Comparison of ENCODE assay signal across 18 cellular contexts in the genomic region with DNA sequence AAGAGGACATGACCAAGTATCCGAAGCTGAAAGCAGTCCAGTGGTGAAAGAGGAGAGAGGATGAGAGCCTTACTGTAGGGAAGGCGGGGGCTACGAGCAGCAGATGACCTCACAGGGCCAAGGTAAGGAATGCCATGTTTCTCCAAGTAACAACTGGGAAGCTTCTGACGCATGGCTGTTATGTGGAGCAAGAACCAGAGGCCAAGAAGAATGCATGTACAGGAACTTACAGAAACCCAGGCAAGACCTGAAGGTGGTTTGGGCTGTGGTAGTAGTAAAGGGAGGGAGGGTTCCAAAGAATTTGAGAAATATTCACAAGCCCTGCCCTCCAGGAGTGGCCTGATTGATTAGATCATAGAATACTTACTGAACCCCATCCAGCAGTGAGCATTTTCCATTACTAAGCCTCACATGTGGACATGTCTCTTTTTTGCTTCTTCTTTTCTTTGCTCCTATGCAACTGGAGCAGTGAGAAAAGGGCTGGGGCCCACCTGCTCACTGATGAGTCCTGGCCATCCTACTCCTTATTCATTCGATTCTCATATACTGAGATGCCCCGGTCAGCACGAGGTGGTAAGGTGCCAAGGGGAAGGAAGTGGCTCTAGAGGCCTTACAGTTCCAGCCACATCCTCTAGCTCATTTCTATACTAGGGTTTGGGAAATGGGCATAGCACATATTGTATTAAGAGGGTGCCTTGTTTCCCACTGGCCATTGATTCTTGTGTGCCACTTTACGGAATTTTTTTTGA. TPM values are rescaled to one million over a fixed set of nuclear protein-coding genes. Genes with fewer than 3 reads are reported as not detected.
A peak's percentile ranks its signal among the peaks of the same experiment; 100 is the strongest.
DNase-seq lines count a peak whose midpoint lies in the region; FAIRE-seq and TF ChIP-seq lines count a peak whose summit lies in the region.
"Had no signal": no experiment of that assay in that cellular context is flagged by ENCODE, and none has a peak within 500 bp of the region (broad histone marks: within the 10 kb centered on the region; RNA-seq: fewer than 3 reads in every experiment).

No MANE protein-coding gene starts in this region.

- H3K27ac Mint-ChIP-seq in HFFc6, result 0 out of 2 replicates have a peak overlapping the region, but pooled peaks have one; percentile 22
- no peak overlapping the region for H3K27ac Mint-ChIP-seq in chondrocyte (ENCODE audit: unreplicated experiment)
- H3K27ac Mint-ChIP-seq: CD4-positive, alpha-beta T cell; T-helper 1 cell treated with Interleukin-12 subunit alpha and Interleukin-12 subunit beta and Interleukin-4 antibody, amounts not matched to agents 30 μg/mL and 1 μg/mL, for 36 hours had no signal

- H3K14ac ChIP-seq in H1 (ENCODE audit: insufficient read length), result no peak overlapping the region
- H3K14ac ChIP-seq in neuronal stem cell (ENCODE audit: low read length), result no peak overlapping the region

- H3K36me3 Mint-ChIP-seq in HFFc6 (ENCODE audit: low read depth) (no peaks in the 10 kb centered on the region), chondrocyte (ENCODE audit: low read depth) (no peaks in the 10 kb centered on the region)

- H3K56ac ChIP-seq in H1 (replicated peaks; ENCODE audit: insufficient read length, low read depth, low read length), result no peak overlapping the region

- TF ChIP-seq EP300 in H1 (IDR thresholded peaks at IDR 0.05; ENCODE audit: borderline replicate concordance in 1 of 2, low read depth in 2 of 2, low read length in 2 of 2), result no peak

- no peaks in the 10 kb centered on the region for H3K36me3 ChIP-seq in H1 (ENCODE audit: control insufficient read depth in 2 of 4, insufficient read depth in 4 of 4, low read length in 3 of 4)
- no peaks in the 10 kb centered on the region for H3K36me3 ChIP-seq in neuronal stem cell (replicated peaks in 1 of 2; ENCODE audit: control insufficient read depth in 2 of 2, insufficient read depth in 2 of 2, low read length in 2 of 2)
- H3K36me3 ChIP-seq: heart left ventricle had no signal

- no peak overlapping the region for H2BK120ac ChIP-seq in H1 (replicated peaks; ENCODE audit: low read depth, low read length)
- H2BK120ac ChIP-seq in neuronal stem cell (ENCODE audit: low read depth, low read length), result no peak overlapping the region

- no peak overlapping the region for H4K5ac ChIP-seq in H1 (ENCODE audit: insufficient read length, low read depth, low read length)

- H2AK5ac ChIP-seq in H1 (ENCODE audit: low read depth, low read length), result no peak overlapping the region; the same call in 1 of the 2 replicates
- H2AK5ac ChIP-seq in neuronal stem cell (ENCODE audit: low read depth, low read length), result no peak overlapping the region

- no peak for TF ChIP-seq POLR2A in H1 (IDR thresholded peaks at IDR 0.05; ENCODE audit: control extremely low read depth in 1 of 2, low read depth in 2 of 2, low read length in 2 of 2)

- no peak for FAIRE-seq in H1 (lab: Jason Lieb, UNC)
- FAIRE-seq: colon, GM19239 had no signal

- no peak overlapping the region for H3K4me3 Mint-ChIP-seq in HFFc6
- H3K4me3 Mint-ChIP-seq in chondrocyte (ENCODE audit: unreplicated experiment), result no peak overlapping the region
- H3K4me3 Mint-ChIP-seq: CD4-positive, alpha-beta T cell; T-helper 1 cell treated with Interleukin-12 subunit alpha and Interleukin-12 subunit beta and Interleukin-4 antibody, amounts not matched to agents 30 μg/mL and 1 μg/mL, for 36 hours had no signal

- H2BK12ac ChIP-seq in H1 (ENCODE audit: low read depth, low read length) (no peak overlapping the region), neuronal stem cell (ENCODE audit: low read length) (no peak overlapping the region)

- no peaks in the 10 kb centered on the region for H4K20me1 ChIP-seq in H1 (replicated peaks in 1 of 2; ENCODE audit: control insufficient read depth in 1 of 2, insufficient read depth in 2 of 2, low read length in 2 of 2)

- H3K27me3 Mint-ChIP-seq in HFFc6 (ENCODE audit: insufficient read depth) (no peaks in the 10 kb centered on the region; the same call in 1 of the 2 replicates), chondrocyte (ENCODE audit: low read depth) (no peaks in the 10 kb centered on the region)
- H3K27me3 Mint-ChIP-seq: CD4-positive, alpha-beta T cell had no signal

- H3K23ac ChIP-seq in H1 (ENCODE audit: insufficient read length) (no peak overlapping the region), neuronal stem cell (ENCODE audit: low read depth, low read length, poor library complexity) (no peak overlapping the region)

- H3K4me1 Mint-ChIP-seq in HFFc6 (ENCODE audit: low read depth) (peaks cover 12% of the 10 kb centered on the region), chondrocyte (ENCODE audit: low read depth) (no peaks in the 10 kb centered on the region)

- DNase-seq in EL (peak; percentile 41), HFFc6 (peak; percentile 54), H1 (ENCODE audit: low read depth in 1 of 2, low spot score in 2 of 2) (no peak), neuronal stem cell (ENCODE audit: low spot score) (no peak), glomerular visceral epithelial cell (ENCODE audit: extremely low spot score) (no peak), D341Med (ENCODE audit: low spot score) (no peak), chondrocyte (ENCODE audit: low spot score) (no peak)
- DNase-seq: activated CD4-positive, CD25-positive, alpha-beta regulatory T cell treated with anti-CD3 and anti-CD28 coated beads, Interleukin-2, amount 50 U/mL, for 72 hours; CD4-positive, alpha-beta T cell; heart left ventricle; NCI-H2029 treated with DMSO at 0.1 percent for 48 hours; NCI-H526 treated with DMSO at 0.1 percent for 48 hours; stomach had no signal

- H3K4me3 ChIP-seq in H1 (ENCODE audit: extremely low read depth in 1 of 4, insufficient read depth in 2 of 4, low read depth in 3 of 4, low read length in 4 of 4) (no peak overlapping the region), neuronal stem cell (ENCODE audit: low read length in 2 of 2) (no peak overlapping the region)
- H3K4me3 ChIP-seq: heart left ventricle, smooth muscle cell, stomach had no signal

- H3K27ac ChIP-seq in H1 (ENCODE audit: low read depth, low read length), result no peak overlapping the region
- H3K27ac ChIP-seq in neuronal stem cell (replicated peaks; ENCODE audit: low read length), result no peak overlapping the region
- H3K27ac ChIP-seq: heart left ventricle, stomach had no signal

- H3K4me1 ChIP-seq in H1 (replicated peaks in 1 of 4; ENCODE audit: control insufficient read depth in 3 of 4, insufficient read depth in 4 of 4, low read length in 3 of 4) (peaks cover 0 to 2% (median 1%) of the 10 kb centered on the region in 4 experiments; a peak in 4 of 7 replicates), neuronal stem cell (ENCODE audit: control insufficient read depth in 2 of 2, insufficient read depth in 1 of 2, low read depth in 1 of 2, low read length in 2 of 2) (peaks cover 0 to 2% of the 10 kb centered on the region in 2 donors)
- H3K4me1 ChIP-seq: heart left ventricle had no signal

- WGBS in H1 (ENCODE audit: extremely low coverage in 1 of 2, insufficient coverage in 1 of 2, insufficient read length in 1 of 2, insufficient replicate concordance in 2 of 2, low coverage in 1 of 2, low lambda C conversion rate in 2 of 2, missing lambda C conversion rate in 1 of 2), 2 experiments, result 88% methylated on average over 8 of the region's 8 CpGs; no CpG with 5 or more reads in 1 of the 2 experiments
- no CpG with 5 or more reads among the region's 8 CpGs for WGBS in neuronal stem cell (ENCODE audit: extremely low coverage in 2 of 2, insufficient read length in 2 of 2, insufficient replicate concordance in 1 of 2), 2 donors

- H2BK5ac ChIP-seq in H1 (ENCODE audit: low read depth, low read length) (no peak overlapping the region), neuronal stem cell (ENCODE audit: low read length) (no peak overlapping the region)

- H3K9me3 Mint-ChIP-seq in HFFc6, result no peaks in the 10 kb centered on the region
- no peaks in the 10 kb centered on the region for H3K9me3 Mint-ChIP-seq in chondrocyte (ENCODE audit: low read depth)
- H3K9me3 Mint-ChIP-seq: CD4-positive, alpha-beta T cell; T-helper 1 cell treated with Interleukin-12 subunit alpha and Interleukin-12 subunit beta and Interleukin-4 antibody, amounts not matched to agents 30 μg/mL and 1 μg/mL, for 36 hours had no signal

- CTCF ChIA-PET in H1 (lab: Charles Lee; ENCODE audit: partially characterized antibody), result interaction anchor here (1.0 to 2.1 kb wide), 3 partner anchors 9 to 216 kb away, joined by 3 to 8 read pairs (median 6); no protein-coding TSS in a partner anchor

- no peak for TF ChIP-seq RAD21 in H1 (IDR thresholded peaks at IDR 0.05 in 1 of 2, conservative IDR thresholded peaks at IDR 0.05 in 1 of 2; ENCODE audit: low read depth in 2 of 2, low read length in 2 of 2)

- H3K9ac ChIP-seq in H1 (replicated peaks in 1 of 4; ENCODE audit: extremely low read depth in 1 of 4, low read depth in 3 of 4, low read length in 3 of 4) (no peak overlapping the region), neuronal stem cell (ENCODE audit: low read depth, low read length, poor library complexity) (no peak overlapping the region)

- H3K27me3 ChIP-seq in H1 (replicated peaks in 1 of 4; ENCODE audit: control insufficient read depth in 3 of 4, extremely low read depth in 1 of 4, insufficient read depth in 3 of 4, low read length in 3 of 4) (no peaks in the 10 kb centered on the region), neuronal stem cell (ENCODE audit: control insufficient read depth in 3 of 3, insufficient read depth in 3 of 3, low read depth in 1 of 3, low read length in 3 of 3) (no peaks in the 10 kb centered on the region)
- H3K27me3 ChIP-seq: heart left ventricle, stomach had no signal

- H4K8ac ChIP-seq in H1 (ENCODE audit: extremely low read depth, insufficient read depth, low read length) (no peak overlapping the region), neuronal stem cell (ENCODE audit: low read depth, low read length) (no peak overlapping the region)

- no peak overlapping the region for H2BK20ac ChIP-seq in H1 (ENCODE audit: low read length)

- H3K79me2 ChIP-seq in H1 (ENCODE audit: control insufficient read depth in 1 of 2, insufficient read depth in 2 of 2, low read length in 2 of 2), result no peaks in the 10 kb centered on the region

- H3K9me3 ChIP-seq in H1 (ENCODE audit: insufficient read depth in 2 of 2, low read depth in 1 of 2, low read length in 1 of 2) (no peaks in the 10 kb centered on the region), neuronal stem cell (replicated peaks in 1 of 2; ENCODE audit: control insufficient read depth in 2 of 2, insufficient read depth in 1 of 2, low read depth in 1 of 2, low read length in 2 of 2) (no peaks in the 10 kb centered on the region)
- H3K9me3 ChIP-seq: heart left ventricle, stomach had no signal

- POLR2A ChIA-PET in H1 (lab: Charles Lee; ENCODE audit: partially characterized antibody), result interaction anchor here (1.0 to 1.8 kb wide), 2 partner anchors 9 to 12 kb away, joined by 4 read pairs; no protein-coding TSS in a partner anchor

- H3K4me2 ChIP-seq in H1 (ENCODE audit: insufficient read depth in 1 of 2, low read depth in 2 of 2, low read length in 2 of 2) (no peak overlapping the region), neuronal stem cell (ENCODE audit: insufficient read depth, low read length, poor library complexity, severe bottlenecking) (no peak overlapping the region)
- H3K4me2 ChIP-seq: smooth muscle cell had no signal

- H3K18ac ChIP-seq in H1 (ENCODE audit: extremely low read depth, low read length) (no peak overlapping the region), neuronal stem cell (ENCODE audit: low read length) (peak overlapping the region; percentile 9)

- H3K23me2 ChIP-seq in H1 (ENCODE audit: low read depth, low read length), result no peaks in the 10 kb centered on the region

- H2AFZ ChIP-seq in H1 (ENCODE audit: low read length) (no peak overlapping the region), neuronal stem cell (ENCODE audit: low read length) (no peak overlapping the region)

- H3K4ac ChIP-seq in H1 (replicated peaks; ENCODE audit: insufficient read length, low read depth, low read length) (no peak overlapping the region), neuronal stem cell (ENCODE audit: low read length) (no peak overlapping the region)

- H2BK15ac ChIP-seq in H1 (ENCODE audit: low read length), result 0 out of 2 replicates have a peak overlapping the region, but pooled peaks have one; percentile 9
- H2BK15ac ChIP-seq in neuronal stem cell (ENCODE audit: low read length), result no peak overlapping the region

- H3K79me1 ChIP-seq in H1 (ENCODE audit: low read depth, low read length), result no peaks in the 10 kb centered on the region
- H3K79me1 ChIP-seq in neuronal stem cell (ENCODE audit: low read depth, low read length), result no peaks in the 10 kb centered on the region

- H4K91ac ChIP-seq in H1 (replicated peaks; ENCODE audit: insufficient read length, low read length) (no peak overlapping the region), neuronal stem cell (ENCODE audit: low read depth, low read length, poor library complexity) (no peak overlapping the region)

- TF ChIP-seq CTCF in HFFc6 (IDR thresholded peaks at IDR 0.05) (no peak), H1 (IDR thresholded peaks at IDR 0.05; ENCODE audit: control extremely low read depth in 1 of 3, insufficient read depth in 1 of 3, low read depth in 1 of 3, low read length in 3 of 3) (no peak), chondrocyte (IDR thresholded peaks at IDR 0.05) (no peak)

RNA-seq across cellular contexts. Expression of a gene that starts 8.3 kb away (rescaled TPM):
- total RNA-seq in HFFc6 (2021; fragmentation: NEBNext Ultra II Directional; extraction: Animal tissue kit (Norgen Biotek cat#: 25700)), result 1 to 10 TPM; 1.8 to 4.6 (median 3.7) TPM
- 12.0 and 13.7 TPM in 2 replicates for total RNA-seq in H1 (2021; fragmentation: NEBNext Ultra II Directional; extraction: Animal tissue kit (Norgen Biotek cat#: 25700))
- 14.4 and 16.9 TPM in 2 replicates for polyA plus RNA-seq in H1 (2011; rRNA removed)
- 12.0 TPM for polyA plus RNA-seq in H1 (2011; cell fraction: cytosol; rRNA removed)
- 21.0 TPM for polyA plus RNA-seq in H1 (2011; cell fraction: nucleus; rRNA removed)
- polyA plus RNA-seq in H1 (2012, experiment 1 of 2), result 9.7 to 11.8 TPM (median 10.8 TPM) in 4 replicates
- 8.0 TPM for polyA plus RNA-seq in H1 (2012, experiment 2 of 2)
- 9.6 TPM for polyA plus RNA-seq in H1 (2013, experiment 1 of 2)
- 9.6 TPM for polyA plus RNA-seq in H1 (2013, experiment 2 of 2)
- polyA minus RNA-seq in H1 (2011; rRNA and poly(A)+ RNA removed), result 21.4 and 25.0 TPM in 2 replicates
- polyA minus RNA-seq in H1 (2011; cell fraction: cytosol; rRNA and poly(A)+ RNA removed), result 10.2 TPM
- polyA minus RNA-seq in H1 (2011; cell fraction: nucleus; rRNA and poly(A)+ RNA removed), result 16.2 TPM
- 1.8 TPM for polyA plus RNA-seq in neuronal stem cell (2013, experiment 1 of 2)
- polyA plus RNA-seq in neuronal stem cell (2013, experiment 2 of 2), result 1.9 TPM
- 6.1 to 7.7 TPM (median 7.4 TPM) in 3 replicates for total RNA-seq in chondrocyte
- total RNA-seq: mononuclear cell had no signal

Comparison
In these comparisons a context has a peak if more than half of its experiments do, and no peak if none do; other contexts are left out.
1. DNase-seq: peak in EL (single experiment) and HFFc6 (single experiment); none in H1 (0 of 2), neuronal stem cell (single experiment), glomerular visceral epithelial cell (single experiment), D341Med (single experiment) and chondrocyte (single experiment).